13 cellular contexts compared by ENCODE assay signal in genomic region chr2:42340045-42340937, GRCh38. TPM values are rescaled to one million over a fixed set of nuclear protein-coding genes. Genes with fewer than 3 reads are reported as not detected.
DNase-seq lines count a peak whose midpoint lies in the region; ATAC-seq and TF ChIP-seq lines count a peak whose summit lies in the region.
"Had no signal": no experiment of that assay in that cellular context is flagged by ENCODE, and none has a peak within 500 bp of the region (broad histone marks: within the 10 kb centered on the region; RNA-seq: fewer than 3 reads in every experiment).

No MANE protein-coding gene starts in this region.

- H3K9ac ChIP-seq in IMR-90 (ENCODE audit: low read depth, low read length), result no peak overlapping the region

- H3K9me1 ChIP-seq in IMR-90 (ENCODE audit: insufficient read depth, low read length), result peaks cover 25% of the 10 kb centered on the region

- WGBS in IMR-90 (ENCODE audit: extremely low coverage in 2 of 2, insufficient read length in 1 of 2), 2 experiments, result 89% methylated on average over 5 of the region's 23 CpGs; no CpG with 5 or more reads in 1 of the 2 experiments

- H3K36me3 Mint-ChIP-seq in activated CD4-positive, alpha-beta memory T cell treated with anti-CD3 and anti-CD28 coated beads for 36 hours, result peaks cover 54% of the 10 kb centered on the region
- peaks cover 79% of the 10 kb centered on the region for H3K36me3 Mint-ChIP-seq in activated CD4-positive, alpha-beta memory T cell treated with anti-CD3 and anti-CD28 coated beads, Interleukin-2, amount 10 ng/mL, durations not matched to agents 7 days and 5 days (ENCODE audit: low read depth)
- peaks cover 34% of the 10 kb centered on the region for H3K36me3 Mint-ChIP-seq in endothelial cell (ENCODE audit: low read depth, unreplicated experiment)
- peaks cover 30% of the 10 kb centered on the region for H3K36me3 Mint-ChIP-seq in progenitor cell of endocrine pancreas (ENCODE audit: insufficient read depth)

- no peak overlapping the region for H3K4ac ChIP-seq in IMR-90 (ENCODE audit: low read depth, low read length)

- CTCF ChIA-PET in activated CD4-positive, alpha-beta memory T cell treated with anti-CD3 and anti-CD28 coated beads for 36 hours (lab: Charles Lee), result no interaction called here
- CTCF ChIA-PET in activated CD4-positive, alpha-beta memory T cell treated with anti-CD3 and anti-CD28 coated beads, Interleukin-2, amount 10 ng/mL, durations not matched to agents 7 days and 5 days (lab: Charles Lee), result interaction anchor here (1.5 kb wide), 1 partner anchor 10 kb away, joined by 3 read pairs; no protein-coding TSS in a partner anchor
- CTCF ChIA-PET in IMR-90 (lab: Yijun Ruan, JAX), result no interaction called here

- intact Hi-C loops in activated CD4-positive, alpha-beta memory T cell treated with anti-CD3 and anti-CD28 coated beads for 36 hours (cut with micrococcal nuclease), result no loop called here
- intact Hi-C loops in IMR-90 (cut with micrococcal nuclease), result no loop called here

- H3K27me3 Mint-ChIP-seq in activated CD4-positive, alpha-beta memory T cell treated with anti-CD3 and anti-CD28 coated beads for 36 hours, result no peaks in the 10 kb centered on the region
- no peaks in the 10 kb centered on the region for H3K27me3 Mint-ChIP-seq in activated CD4-positive, alpha-beta memory T cell treated with anti-CD3 and anti-CD28 coated beads, Interleukin-2, amount 10 ng/mL, durations not matched to agents 7 days and 5 days
- peaks cover 8% of the 10 kb centered on the region for H3K27me3 Mint-ChIP-seq in endothelial cell (ENCODE audit: unreplicated experiment)
- H3K27me3 Mint-ChIP-seq in progenitor cell of endocrine pancreas, result no peaks in the 10 kb centered on the region

- no TSS peak for BruUV-seq in IMR-90 (replicated peaks; lab: Mats Ljungman, UMichigan)

- no peak overlapping the region for H3K14ac ChIP-seq in IMR-90 (replicated peaks; ENCODE audit: low read depth, low read length)

- peaks cover 18% of the 10 kb centered on the region for H3K4me1 Mint-ChIP-seq in activated CD4-positive, alpha-beta memory T cell treated with anti-CD3 and anti-CD28 coated beads for 36 hours (ENCODE audit: low read depth)
- H3K4me1 Mint-ChIP-seq in activated CD4-positive, alpha-beta memory T cell treated with anti-CD3 and anti-CD28 coated beads, Interleukin-2, amount 10 ng/mL, durations not matched to agents 7 days and 5 days, result peaks cover 21% of the 10 kb centered on the region
- H3K4me1 Mint-ChIP-seq in endothelial cell (ENCODE audit: unreplicated experiment), result peaks cover 25% of the 10 kb centered on the region
- peaks cover 4% of the 10 kb centered on the region for H3K4me1 Mint-ChIP-seq in progenitor cell of endocrine pancreas (ENCODE audit: low read depth)

- TF ChIP-seq CTCF in IMR-90 (conservative IDR thresholded peaks at IDR 0.05; ENCODE audit: low read depth, low read length), result no peak
- no peak for TF ChIP-seq CTCF in endothelial cell (IDR thresholded peaks at IDR 0.05; ENCODE audit: unreplicated experiment)
- no peak for TF ChIP-seq CTCF in progenitor cell of endocrine pancreas (IDR thresholded peaks at IDR 0.05; ENCODE audit: unreplicated experiment)

- no peak overlapping the region for H3K27ac ChIP-seq in IMR-90 (ENCODE audit: insufficient read depth, low read length)

- no peak for TF ChIP-seq POLR2A in IMR-90 (IDR thresholded peaks at IDR 0.05; ENCODE audit: low read depth, low read length)

- POLR2A ChIA-PET in activated CD4-positive, alpha-beta memory T cell treated with anti-CD3 and anti-CD28 coated beads for 36 hours (lab: Charles Lee), result no interaction called here
- POLR2A ChIA-PET in activated CD4-positive, alpha-beta memory T cell treated with anti-CD3 and anti-CD28 coated beads, Interleukin-2, amount 10 ng/mL, durations not matched to agents 7 days and 5 days (lab: Charles Lee), result interaction anchor here (1.3 kb wide), 1 partner anchor 20 kb away, joined by 4 read pairs; no protein-coding TSS in a partner anchor
- POLR2A ChIA-PET in IMR-90 (lab: Charles Lee; ENCODE audit: unreplicated experiment), result no interaction called here

- DNase-seq in activated CD4-positive, alpha-beta memory T cell treated with anti-CD3 and anti-CD28 coated beads for 36 hours, result no peak
- DNase-seq in activated CD4-positive, alpha-beta memory T cell treated with anti-CD3 and anti-CD28 coated beads, Interleukin-2, amount 10 ng/mL, durations not matched to agents 7 days and 5 days, result no peak
- DNase-seq in IMR-90 (no peak), endothelial cell (ENCODE audit: low spot score) (no peak), progenitor cell of endocrine pancreas (ENCODE audit: low spot score, unreplicated experiment) (no peak)
- DNase-seq: activated CD8-positive, alpha-beta memory T cell treated with anti-CD3 and anti-CD28 coated beads, Interleukin-2, amount 50 U/mL, for 48 hours; left ventricle myocardium superior; NCI-H1092 treated with DMSO at 0.1 percent for 48 hours; NCI-H69 had no signal

- TF ChIP-seq RAD21 in IMR-90 (IDR thresholded peaks at IDR 0.05; ENCODE audit: low read length), result no peak

- ATAC-seq in IMR-90 (ENCODE audit: low read depth), result no peak
- no peak for ATAC-seq in SK-N-SH treated with all-trans-retinoic acid at 6 μM for 48 hours
- no peak for ATAC-seq in GM21526 (IDR thresholded peaks at IDR 0.05; ENCODE audit: low FRiP score, unreplicated experiment)
- ATAC-seq in GM18511 (IDR thresholded peaks at IDR 0.05; ENCODE audit: unreplicated experiment), result no peak
- ATAC-seq: left ventricle myocardium superior, Panc1 had no signal

- peaks cover 35 to 77% of the 10 kb centered on the region in 2 experiments for H3K79me1 ChIP-seq in IMR-90 (ENCODE audit: low read depth in 1 of 2, low read length in 2 of 2)

- H2BK15ac ChIP-seq in IMR-90 (ENCODE audit: low read depth, low read length), result no peak overlapping the region

- H4K5ac ChIP-seq in IMR-90 (ENCODE audit: low read depth, low read length), result no peak overlapping the region

- no peak overlapping the region for H4K91ac ChIP-seq in IMR-90 (ENCODE audit: insufficient read depth, low read depth, low read length)

- H2BK20ac ChIP-seq in IMR-90 (ENCODE audit: low read depth, low read length), result no peak overlapping the region

- H3K18ac ChIP-seq in IMR-90 (ENCODE audit: low read depth, low read length), result no peak overlapping the region

- no peaks in the 10 kb centered on the region for H3K27me3 ChIP-seq in IMR-90 (ENCODE audit: control insufficient read depth, insufficient read depth, low read length)

- no peak overlapping the region for H3K4me2 ChIP-seq in IMR-90 (ENCODE audit: low read depth, low read length)

- no peak overlapping the region for H2BK5ac ChIP-seq in IMR-90 (ENCODE audit: low read depth, low read length, poor library complexity, severe bottlenecking)

- no peak overlapping the region for H3K4me3 Mint-ChIP-seq in activated CD4-positive, alpha-beta memory T cell treated with anti-CD3 and anti-CD28 coated beads for 36 hours
- H3K4me3 Mint-ChIP-seq in activated CD4-positive, alpha-beta memory T cell treated with anti-CD3 and anti-CD28 coated beads, Interleukin-2, amount 10 ng/mL, durations not matched to agents 7 days and 5 days, result no peak overlapping the region
- H3K4me3 Mint-ChIP-seq in endothelial cell (ENCODE audit: unreplicated experiment), result peak overlapping the region; percentile 33
- no peak overlapping the region for H3K4me3 Mint-ChIP-seq in progenitor cell of endocrine pancreas (ENCODE audit: low read depth)

- H3K27ac Mint-ChIP-seq in activated CD4-positive, alpha-beta memory T cell treated with anti-CD3 and anti-CD28 coated beads for 36 hours, result peak overlapping the region; percentile 2
- H3K27ac Mint-ChIP-seq in activated CD4-positive, alpha-beta memory T cell treated with anti-CD3 and anti-CD28 coated beads, Interleukin-2, amount 10 ng/mL, durations not matched to agents 7 days and 5 days, result no peak overlapping the region
- H3K27ac Mint-ChIP-seq in endothelial cell (ENCODE audit: unreplicated experiment) (peak overlapping the region; percentile 40), progenitor cell of endocrine pancreas (peak overlapping the region; percentile 50)

- H2AFZ ChIP-seq in IMR-90 (replicated peaks; ENCODE audit: low read length, poor library complexity), result no peak overlapping the region

- no peak overlapping the region for H3K56ac ChIP-seq in IMR-90 (ENCODE audit: extremely low read depth, insufficient read depth, low read length)

- peaks cover 15% of the 10 kb centered on the region for H3K4me1 ChIP-seq in IMR-90 (ENCODE audit: control insufficient read depth, insufficient read depth, low read length)

- peak overlapping the region; percentile 19 for H2AK9ac ChIP-seq in IMR-90 (replicated peaks; ENCODE audit: low read depth, low read length, poor library complexity)

- no peak overlapping the region for H2AK5ac ChIP-seq in IMR-90 (ENCODE audit: low read depth, low read length)

- no peak overlapping the region for H3K23ac ChIP-seq in IMR-90 (ENCODE audit: low read depth, low read length)

- in situ Hi-C loops in IMR-90 (cut with MboI; ENCODE audit: low sequenced_read_pairs), result no loop called here

- dilution Hi-C loops in IMR-90 (cut with HindIII; ENCODE audit: low sequenced_read_pairs, unreplicated experiment), result no loop called here

- H2BK120ac ChIP-seq in IMR-90 (ENCODE audit: low read depth, low read length), result no peak overlapping the region

- peaks cover 14% of the 10 kb centered on the region for H3K9me3 Mint-ChIP-seq in activated CD4-positive, alpha-beta memory T cell treated with anti-CD3 and anti-CD28 coated beads for 36 hours
- peaks cover 2% of the 10 kb centered on the region for H3K9me3 Mint-ChIP-seq in activated CD4-positive, alpha-beta memory T cell treated with anti-CD3 and anti-CD28 coated beads, Interleukin-2, amount 10 ng/mL, durations not matched to agents 7 days and 5 days
- H3K9me3 Mint-ChIP-seq in endothelial cell (ENCODE audit: unreplicated experiment) (no peaks in the 10 kb centered on the region), progenitor cell of endocrine pancreas (ENCODE audit: low read depth) (no peaks in the 10 kb centered on the region)

- H3K36me3 ChIP-seq in IMR-90 (ENCODE audit: control insufficient read depth, insufficient read depth, low read length), result peaks cover 37% of the 10 kb centered on the region; the same call in 1 of the 2 replicates

- peaks cover 6% of the 10 kb centered on the region for H4K20me1 ChIP-seq in IMR-90 (ENCODE audit: insufficient read depth, low read length)

- H4K8ac ChIP-seq in IMR-90 (ENCODE audit: low read depth in 2 of 2, low read length in 2 of 2), result no peak overlapping the region

- H3K4me3 ChIP-seq in IMR-90 (ENCODE audit: insufficient read depth, low read depth, low read length), result no peak overlapping the region

- H3K9me3 ChIP-seq in IMR-90 (ENCODE audit: control insufficient read depth, insufficient read depth, low read length), result no peaks in the 10 kb centered on the region

RNA-seq across cellular contexts. Expression of gene COX7A2L, which starts 20.7 kb away (rescaled TPM):
- total RNA-seq in activated CD4-positive, alpha-beta memory T cell treated with anti-CD3 and anti-CD28 coated beads for 36 hours, result 100 to 1,000 TPM; 102 to 107 TPM
- 100 to 1,000 TPM; 102 TPM for total RNA-seq in activated CD4-positive, alpha-beta memory T cell treated with anti-CD3 and anti-CD28 coated beads, Interleukin-2, amount 10 ng/mL, durations not matched to agents 7 days and 5 days
- total RNA-seq in IMR-90 (2012; rRNA removed) (123 and 192 TPM in 2 replicates), endothelial cell (ENCODE audit: unreplicated experiment) (94.8 TPM), progenitor cell of endocrine pancreas (84.3 and 85.7 TPM in 2 replicates)
- 97.5 and 132 TPM in 2 replicates for polyA plus RNA-seq in IMR-90 (2012; rRNA removed)
- 77.9 and 131 TPM in 2 replicates for polyA plus RNA-seq in IMR-90 (2012; cell fraction: cytosol; rRNA removed)
- polyA plus RNA-seq in IMR-90 (2012; cell fraction: nucleus; rRNA removed; ENCODE audit: low replicate concordance), result 18.4 and 53.3 TPM in 2 replicates
